ENCODE assay signal across 7 cellular contexts in the genomic region with DNA sequence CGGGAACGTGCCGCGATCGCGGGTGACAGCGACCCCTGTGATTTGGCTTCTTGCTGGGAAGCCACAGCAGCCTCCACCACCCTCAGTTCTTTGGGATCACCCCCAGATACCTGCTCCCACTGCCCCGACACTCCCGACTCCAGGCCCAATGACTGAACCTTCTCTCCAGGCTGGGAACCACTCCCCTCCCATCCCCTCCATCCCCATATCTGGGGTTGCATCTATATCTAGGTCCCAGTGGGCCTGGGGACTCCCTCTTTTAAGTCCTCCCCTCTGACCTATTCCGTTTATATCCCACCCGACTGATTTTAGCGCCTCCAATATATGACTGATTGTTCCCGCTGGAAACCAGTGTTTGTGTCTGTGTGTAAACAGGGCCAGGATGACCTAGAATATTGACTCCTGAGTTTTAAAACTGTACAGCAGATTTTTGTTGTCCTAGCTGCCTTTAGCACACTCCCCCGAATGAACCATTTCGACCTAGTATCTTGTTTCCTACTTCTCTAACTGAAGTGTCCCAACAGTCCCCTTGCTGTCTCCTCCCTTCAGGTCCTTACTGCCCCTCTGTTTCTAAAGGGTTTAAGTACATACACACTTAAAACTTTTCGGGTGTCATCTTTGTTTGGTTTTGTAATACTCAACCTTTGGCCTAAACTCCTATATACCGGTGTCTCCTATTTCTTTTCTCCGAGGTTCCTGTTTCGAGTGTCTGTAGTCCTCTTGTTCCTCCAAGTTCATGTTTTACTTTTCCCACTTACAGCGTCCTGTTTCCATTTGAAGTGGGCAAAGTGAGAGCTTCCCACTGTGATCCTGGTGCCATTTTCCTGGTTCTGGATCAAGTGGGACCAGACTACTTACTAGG. TPM values are rescaled to one million over a fixed set of nuclear protein-coding genes. Genes with fewer than 3 reads are reported as not detected.
DNase-seq lines count a peak whose midpoint lies in the region; ATAC-seq and TF ChIP-seq lines count a peak whose summit lies in the region.

No MANE protein-coding gene starts in this region.

- no peak for TF ChIP-seq POLR2A in esophagus squamous epithelium (IDR thresholded peaks at IDR 0.05)

- peaks cover 16% of the 10 kb centered on the region for H3K4me1 ChIP-seq in HAP-1
- H3K4me1 ChIP-seq in SJCRH30, result peaks cover 10% of the 10 kb centered on the region
- H3K4me1 ChIP-seq in esophagus squamous epithelium, result peaks cover 15 to 37% (median 21%) of the 10 kb centered on the region in 3 donors
- H3K4me1 ChIP-seq in osteoblast (ENCODE audit: insufficient read depth, low read length), result peaks cover 25% of the 10 kb centered on the region

- peaks cover 25% of the 10 kb centered on the region for H4K20me1 ChIP-seq in osteoblast (ENCODE audit: insufficient read depth, low read length)

- peak overlapping the region; percentile 94 for H3K4me3 ChIP-seq in HAP-1
- peak overlapping the region; percentile 78 for H3K4me3 ChIP-seq in SJCRH30
- peak overlapping the region; percentile 89 to 98 (median 94) for H3K4me3 ChIP-seq in esophagus squamous epithelium
- H3K4me3 ChIP-seq in osteoblast (ENCODE audit: insufficient read depth, low read length), result peak overlapping the region; percentile 96

- peak overlapping the region; percentile 51 for H2AFZ ChIP-seq in osteoblast (ENCODE audit: low read length)

- no peak for ATAC-seq in HG03045 (IDR thresholded peaks at IDR 0.05; ENCODE audit: unreplicated experiment)

- H3K36me3 ChIP-seq in HAP-1 (replicated peaks), result peaks cover 33% of the 10 kb centered on the region
- peaks cover 22% of the 10 kb centered on the region for H3K36me3 ChIP-seq in SJCRH30
- H3K36me3 ChIP-seq in esophagus squamous epithelium, result peaks cover 15 to 30% (median 18%) of the 10 kb centered on the region in 3 donors
- H3K36me3 ChIP-seq in osteoblast (ENCODE audit: insufficient read depth, low read length), result peaks cover 24% of the 10 kb centered on the region

- DNase-seq in HAP-1 (ENCODE audit: low spot score in 2 of 2) (no peak), SJCRH30 (peak in 1 of 2 experiments; percentile 27), esophagus squamous epithelium (lab: John Stamatoyannopoulos, UW) (no peak), osteoblast (ENCODE audit: insufficient read length, low spot score, missing footprints) (no peak), NCI-H1105 (lab: John Stamatoyannopoulos, UW) (no peak), NCI-H345 treated with DMSO at 0.1 percent for 48 hours (lab: John Stamatoyannopoulos, UW; ENCODE audit: unreplicated experiment) (no peak)

- H3K27me3 ChIP-seq in HAP-1 (ENCODE audit: low read depth) (peaks cover 3% of the 10 kb centered on the region; the same call in 1 of the 2 replicates), SJCRH30 (no peaks in the 10 kb centered on the region), esophagus squamous epithelium (peaks cover 0 to 11% (median 0%) of the 10 kb centered on the region in 4 donors), osteoblast (ENCODE audit: insufficient read depth, low read length) (no peaks in the 10 kb centered on the region)

- peaks cover 46% of the 10 kb centered on the region for H3K79me2 ChIP-seq in osteoblast (ENCODE audit: insufficient read depth, low read length)

- TF ChIP-seq CTCF in esophagus squamous epithelium (IDR thresholded peaks at IDR 0.05) (no peak), osteoblast (IDR thresholded peaks at IDR 0.05; ENCODE audit: extremely low read depth, low read depth, low read length) (no peak)

- in situ Hi-C loops in HAP-1 (cut with MboI; ENCODE audit: low sequenced_read_pairs), result no loop called here

- WGBS in esophagus squamous epithelium, 2 donors, result 2% methylated on average over 20 of the region's 20 CpGs

- H3K27ac ChIP-seq in SJCRH30 (peak overlapping the region; percentile 88), esophagus squamous epithelium (peak overlapping the region; percentile 92 to 97 (median 95)), osteoblast (ENCODE audit: low read depth, low read length) (peak overlapping the region; percentile 91)

- intact Hi-C loops in esophagus squamous epithelium (cut with DNase I), result no loop called here

- H3K9me3 ChIP-seq in HAP-1, result no peaks in the 10 kb centered on the region
- no peaks in the 10 kb centered on the region for H3K9me3 ChIP-seq in SJCRH30 (replicated peaks)
- no peaks in the 10 kb centered on the region for H3K9me3 ChIP-seq in esophagus squamous epithelium
- no peaks in the 10 kb centered on the region for H3K9me3 ChIP-seq in osteoblast (ENCODE audit: low read depth, low read length)

- peak overlapping the region; percentile 99 for H3K4me2 ChIP-seq in osteoblast (ENCODE audit: insufficient read depth, low read length)

RNA-seq across cellular contexts. Expression of a gene that starts 0.8 kb away (rescaled TPM):
- total RNA-seq in SJCRH30 (2014; rRNA removed; shearing (Covaris generic)), result 128 and 129 TPM in 2 replicates
- total RNA-seq in esophagus squamous epithelium (100 to 1,000 TPM in 1 of 4 donors, 10 to 100 TPM in 3; 72.2 to 121 (median 84.7) TPM), osteoblast (94.8 and 99.3 TPM in 2 replicates)

RNA-seq across cellular contexts. Expression of a gene that starts 18.6 kb away (rescaled TPM):
- total RNA-seq in SJCRH30 (2014; rRNA removed; shearing (Covaris generic)), result not detected in 2 replicates
- total RNA-seq in esophagus squamous epithelium (1 to 10 TPM; 1.1 to 3.0 (median 1.8) TPM), osteoblast (under 0.01 TPM in 1 of 2 replicates, not detected in the other)

RNA-seq across cellular contexts. Expression of a gene that starts 33.8 kb away (rescaled TPM):
- 0.55 and 1.4 TPM in 2 replicates for total RNA-seq in SJCRH30 (2014; rRNA removed; shearing (Covaris generic))
- 1 to 10 TPM in 1 of 4 donors, not detected in 3; 4.0 TPM for total RNA-seq in esophagus squamous epithelium
- total RNA-seq in osteoblast, result not detected in 2 replicates

RNA-seq across cellular contexts. Expression of a gene that starts 53.9 kb away (rescaled TPM):
- total RNA-seq in SJCRH30 (2014; rRNA removed; shearing (Covaris generic)), result not detected in 2 replicates
- total RNA-seq in esophagus squamous epithelium, result not detected
- not detected in 2 replicates for total RNA-seq in osteoblast

RNA-seq across cellular contexts. Expression of a gene that starts 54.0 kb away (rescaled TPM):
- 27.5 and 27.8 TPM in 2 replicates for total RNA-seq in SJCRH30 (2014; rRNA removed; shearing (Covaris generic))
- total RNA-seq in esophagus squamous epithelium (10 to 100 TPM; 13.6 to 35.2 (median 31.2) TPM), osteoblast (39.8 and 46.6 TPM in 2 replicates)
